30 cellular contexts compared by ENCODE assay signal in genomic region chr13:106548064-106548696, GRCh38. TPM values are rescaled to one million over a fixed set of nuclear protein-coding genes. Genes with fewer than 3 reads are reported as not detected.
DNase-seq lines count a peak whose midpoint lies in the region; ATAC-seq and TF ChIP-seq lines count a peak whose summit lies in the region.
"Had no signal": no experiment of that assay in that cellular context is flagged by ENCODE, and none has a peak within 500 bp of the region (broad histone marks: within the 10 kb centered on the region; RNA-seq: fewer than 3 reads in every experiment).

No MANE protein-coding gene starts in this region.

- no peaks in the 10 kb centered on the region for H3K27me3 ChIP-seq in naive thymus-derived CD4-positive, alpha-beta T cell (ENCODE audit: control insufficient read depth in 2 of 2, insufficient read depth in 2 of 2, low read length in 2 of 2)
- H3K27me3 ChIP-seq in prostate gland (replicated peaks; ENCODE audit: insufficient read depth): no peaks in the 10 kb centered on the region
- H3K27me3 ChIP-seq in suprapubic skin: no peaks in the 10 kb centered on the region
- H3K27me3 ChIP-seq: esophagus squamous epithelium, gastrocnemius medialis, SJCRH30, upper lobe of right lung had no signal

- peaks cover 16 to 42% (median 32%) of the 10 kb centered on the region in 7 donors for H3K4me1 Mint-ChIP-seq in naive thymus-derived CD4-positive, alpha-beta T cell

- H3K27ac Mint-ChIP-seq in naive thymus-derived CD4-positive, alpha-beta T cell: peak overlapping the region in 2 of 9 donors; percentile 22 to 37
- H3K27ac Mint-ChIP-seq: activated naive CD8-positive, alpha-beta T cell treated with anti-CD3 and anti-CD28 coated beads, Interleukin-2, amount 10 ng/mL, durations not matched to agents 7 days and 5 days; HFFc6 had no signal

- DNase-seq in EL: peak; percentile 35
- DNase-seq in HCEC 1CT: peak; percentile 57
- peak; percentile 68 for DNase-seq in choroid plexus epithelial cell (ENCODE audit: low read depth)
- no peak for DNase-seq in naive thymus-derived CD4-positive, alpha-beta T cell
- DNase-seq in prostate gland (ENCODE audit: low spot score): no peak
- no peak for DNase-seq in suprapubic skin (ENCODE audit: low spot score in 2 of 2)
- DNase-seq in medulla oblongata (ENCODE audit: extremely low spot score): no peak
- DNase-seq: activated CD4-positive, alpha-beta T cell treated with anti-CD3 and anti-CD28 coated beads for 4 hours; activated CD8-positive, alpha-beta memory T cell treated with anti-CD3 and anti-CD28 coated beads for 24 hours; activated gamma-delta T cell; activated naive CD8-positive, alpha-beta T cell treated with anti-CD3 and anti-CD28 coated beads, Interleukin-2, amount 10 ng/mL, durations not matched to agents 7 days and 5 days; Calu3; esophagus squamous epithelium; gastrocnemius medialis; GM23248; HFFc6; kidney glomerular epithelial cell; NCI-H146; NCI-H2107; NCI-H446 treated with DMSO at 0.1 percent for 48 hours; NCI-H82; SJCRH30; stimulated activated naive CD4-positive, alpha-beta T cell; SW 1271; upper lobe of right lung; WERI-Rb-1 had no signal

- H3K9me3 ChIP-seq in naive thymus-derived CD4-positive, alpha-beta T cell (ENCODE audit: control insufficient read depth in 2 of 3, low read length in 3 of 3): no peaks in the 10 kb centered on the region
- no peaks in the 10 kb centered on the region for H3K9me3 ChIP-seq in prostate gland
- H3K9me3 ChIP-seq in suprapubic skin: no peaks in the 10 kb centered on the region
- H3K9me3 ChIP-seq: esophagus squamous epithelium, gastrocnemius medialis, SJCRH30, upper lobe of right lung had no signal

- POLR2A ChIA-PET in naive thymus-derived CD4-positive, alpha-beta T cell (lab: Charles Lee): no interaction called here

- H3K4me3 Mint-ChIP-seq in naive thymus-derived CD4-positive, alpha-beta T cell: no peak overlapping the region
- H3K4me3 Mint-ChIP-seq: activated naive CD8-positive, alpha-beta T cell treated with anti-CD3 and anti-CD28 coated beads, Interleukin-2, amount 10 ng/mL, durations not matched to agents 7 days and 5 days; CD14-positive monocyte; HFFc6 had no signal

- no peak for TF ChIP-seq POLR2A in prostate gland (IDR thresholded peaks at IDR 0.05)
- no peak for TF ChIP-seq POLR2A in suprapubic skin (IDR thresholded peaks at IDR 0.05)

- CTCF ChIA-PET in naive thymus-derived CD4-positive, alpha-beta T cell (lab: Charles Lee): interaction anchor here (1.1 kb wide), 1 partner anchor 12 kb away, joined by 3 read pairs; no protein-coding TSS in a partner anchor

- H3K4me3 ChIP-seq in choroid plexus epithelial cell (ENCODE audit: low read depth, low read length) (no peak overlapping the region), prostate gland (no peak overlapping the region), suprapubic skin (no peak overlapping the region)
- H3K4me3 ChIP-seq in naive thymus-derived CD4-positive, alpha-beta T cell (ENCODE audit: low read length): no peak overlapping the region
- H3K4me3 ChIP-seq: esophagus squamous epithelium, gastrocnemius medialis, GM23248, lung, SJCRH30, skin epidermis, upper lobe of right lung had no signal

- no peak for TF ChIP-seq EP300 in suprapubic skin (IDR thresholded peaks at IDR 0.05)

- H3K27me3 Mint-ChIP-seq in naive thymus-derived CD4-positive, alpha-beta T cell: no peaks in the 10 kb centered on the region
- H3K27me3 Mint-ChIP-seq: activated naive CD8-positive, alpha-beta T cell treated with anti-CD3 and anti-CD28 coated beads, Interleukin-2, amount 10 ng/mL, durations not matched to agents 7 days and 5 days had no signal

- TF ChIP-seq CTCF in choroid plexus epithelial cell (conservative IDR thresholded peaks at IDR 0.05; ENCODE audit: low read depth, low read length) (no peak), prostate gland (IDR thresholded peaks at IDR 0.05) (no peak), suprapubic skin (IDR thresholded peaks at IDR 0.05) (no peak)

- peaks cover 0 to 19% (median 8%) of the 10 kb centered on the region in 5 donors for H3K36me3 Mint-ChIP-seq in naive thymus-derived CD4-positive, alpha-beta T cell

- WGBS in prostate gland: 89% methylated on average over 3 of the region's 3 CpGs
- 95% methylated on average over 3 of the region's 3 CpGs for WGBS in suprapubic skin

- no peak overlapping the region for H3K27ac ChIP-seq in naive thymus-derived CD4-positive, alpha-beta T cell (ENCODE audit: low read depth, low read length)
- H3K27ac ChIP-seq in prostate gland (no peak overlapping the region), suprapubic skin (no peak overlapping the region)
- H3K27ac ChIP-seq: esophagus squamous epithelium, gastrocnemius medialis, GM23248, parathyroid adenoma, SJCRH30, skin epidermis, upper lobe of right lung, WERI-Rb-1 had no signal

- peaks cover 0 to 28% (median 8%) of the 10 kb centered on the region in 3 experiments for H3K36me3 ChIP-seq in naive thymus-derived CD4-positive, alpha-beta T cell (ENCODE audit: control insufficient read depth in 2 of 3, insufficient read depth in 3 of 3, low read length in 3 of 3)
- H3K36me3 ChIP-seq in prostate gland (no peaks in the 10 kb centered on the region), suprapubic skin (peaks cover 20% of the 10 kb centered on the region)

- no peaks in the 10 kb centered on the region for H3K9me3 Mint-ChIP-seq in naive thymus-derived CD4-positive, alpha-beta T cell
- H3K9me3 Mint-ChIP-seq: activated naive CD8-positive, alpha-beta T cell treated with anti-CD3 and anti-CD28 coated beads, Interleukin-2, amount 10 ng/mL, durations not matched to agents 7 days and 5 days; CD14-positive monocyte; HFFc6 had no signal

- peak; percentile 14 for ATAC-seq in naive thymus-derived CD4-positive, alpha-beta T cell
- ATAC-seq: gastrocnemius medialis, upper lobe of right lung had no signal

- intact Hi-C loops in naive thymus-derived CD4-positive, alpha-beta T cell (cut with micrococcal nuclease): no loop called here
- intact Hi-C loops in prostate gland (cut with DNase I): no loop called here

- no peaks in the 10 kb centered on the region for H3K4me1 ChIP-seq in naive thymus-derived CD4-positive, alpha-beta T cell (ENCODE audit: control insufficient read depth in 2 of 2, insufficient read depth in 2 of 2, low read length in 2 of 2)
- no peaks in the 10 kb centered on the region for H3K4me1 ChIP-seq in prostate gland (replicated peaks)
- H3K4me1 ChIP-seq in suprapubic skin: peaks cover 18% of the 10 kb centered on the region
- H3K4me1 ChIP-seq: SJCRH30 had no signal

RNA-seq across cellular contexts. Expression of gene EFNB2, which starts 12.7 kb away (rescaled TPM):
- total RNA-seq in naive thymus-derived CD4-positive, alpha-beta T cell: under 1 TPM in 4 of 5 experiments, not detected in 1; 0.07 to 0.22 (median 0.13) TPM
- under 1 TPM in 1 of 2 donors, not detected in 1; 0.08 TPM for polyA plus RNA-seq in naive thymus-derived CD4-positive, alpha-beta T cell
- total RNA-seq in prostate gland: 10 to 100 TPM; 46.1 to 52.4 TPM
- 10 to 100 TPM; 17.1 to 45.4 (median 28.3) TPM for total RNA-seq in suprapubic skin
- polyA plus RNA-seq: CD14-positive monocyte had no signal

RNA-seq across cellular contexts. Expression of gene ARGLU1, which starts 19.8 kb away (rescaled TPM):
- 100 to 1,000 TPM in 4 of 5 experiments, 10 to 100 TPM in 1; 93.3 to 291 (median 160) TPM for total RNA-seq in naive thymus-derived CD4-positive, alpha-beta T cell
- polyA plus RNA-seq in naive thymus-derived CD4-positive, alpha-beta T cell: 10 to 100 TPM; 36.1 to 41.6 TPM
- 10 to 100 TPM; 52.1 to 95.9 TPM for total RNA-seq in prostate gland
- 100 to 1,000 TPM in 1 of 4 donors, 10 to 100 TPM in 3; 48.4 to 161 (median 67.5) TPM for total RNA-seq in suprapubic skin

Comparison
In these comparisons a context has a peak if more than half of its experiments do, and no peak if none do; other contexts are left out.
1. DNase-seq: peak in EL (single experiment), HCEC 1CT (single experiment) and choroid plexus epithelial cell (single experiment); none in naive thymus-derived CD4-positive, alpha-beta T cell (0 of 9), prostate gland (single experiment), suprapubic skin (0 of 2) and medulla oblongata (single experiment).
2. RNA of gene EFNB2, which starts 12.7 kb away (total RNA-seq): 46.1 to 52.4 TPM in prostate gland and 17.1 to 45.4 TPM in suprapubic skin; 0.07 to 0.22 TPM in naive thymus-derived CD4-positive, alpha-beta T cell; every median in the first group is over 10 times any median in the second.